Comparison of ENCODE assay signal across 1 cellular context in the genomic region with DNA sequence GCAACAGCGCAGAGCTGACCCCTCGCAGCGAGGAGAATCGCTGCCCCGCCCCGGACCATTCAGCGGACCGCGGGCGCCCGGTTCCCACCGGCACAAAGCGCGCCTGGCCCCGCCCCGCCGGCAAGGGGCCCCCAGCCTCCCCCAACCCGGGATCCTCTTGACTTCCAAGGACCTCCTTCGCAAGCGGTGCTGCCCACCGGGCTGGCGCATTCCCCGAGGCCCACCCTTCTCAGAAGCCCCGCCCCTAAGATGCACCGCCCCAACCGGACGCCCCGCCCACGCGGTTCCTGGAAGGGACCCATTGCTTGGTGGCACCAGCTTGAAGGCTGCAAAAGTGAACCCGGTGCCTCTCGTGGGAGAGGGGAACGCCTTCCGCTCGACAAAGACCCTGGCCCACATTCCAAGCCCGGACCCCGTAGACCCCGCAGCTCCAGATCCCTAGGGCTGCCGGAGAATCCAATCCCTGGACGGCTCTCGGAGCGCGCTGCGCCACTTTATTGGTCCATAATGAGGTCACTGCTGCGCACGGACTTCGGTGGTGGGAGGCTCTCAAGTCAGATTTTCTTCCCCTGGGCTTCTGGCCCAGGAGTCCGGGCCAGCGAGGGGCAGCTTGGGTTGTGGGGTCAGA.
A peak's percentile ranks its signal among the peaks of the same experiment; 100 is the strongest.
TF ChIP-seq lines count a peak whose summit lies in the region.

No MANE protein-coding gene starts in this region.

TF ChIP-seq in GM12878, 131 proteins besides CTCF, POLR2A, EP300 and RAD21:
- TF ChIP-seq EGR1 (IDR thresholded peaks at IDR 0.05; ENCODE audit: borderline replicate concordance in 1 of 2, low read depth in 2 of 2, low read length in 2 of 2) (peak in 1 of 2 experiments; percentile 70; a peak in 2 of 3 replicates), CHD1 (IDR thresholded peaks at IDR 0.05; ENCODE audit: low read depth, low read length) (no peak)
